Comparison of ENCODE assay signal across 11 cellular contexts in the genomic region with DNA sequence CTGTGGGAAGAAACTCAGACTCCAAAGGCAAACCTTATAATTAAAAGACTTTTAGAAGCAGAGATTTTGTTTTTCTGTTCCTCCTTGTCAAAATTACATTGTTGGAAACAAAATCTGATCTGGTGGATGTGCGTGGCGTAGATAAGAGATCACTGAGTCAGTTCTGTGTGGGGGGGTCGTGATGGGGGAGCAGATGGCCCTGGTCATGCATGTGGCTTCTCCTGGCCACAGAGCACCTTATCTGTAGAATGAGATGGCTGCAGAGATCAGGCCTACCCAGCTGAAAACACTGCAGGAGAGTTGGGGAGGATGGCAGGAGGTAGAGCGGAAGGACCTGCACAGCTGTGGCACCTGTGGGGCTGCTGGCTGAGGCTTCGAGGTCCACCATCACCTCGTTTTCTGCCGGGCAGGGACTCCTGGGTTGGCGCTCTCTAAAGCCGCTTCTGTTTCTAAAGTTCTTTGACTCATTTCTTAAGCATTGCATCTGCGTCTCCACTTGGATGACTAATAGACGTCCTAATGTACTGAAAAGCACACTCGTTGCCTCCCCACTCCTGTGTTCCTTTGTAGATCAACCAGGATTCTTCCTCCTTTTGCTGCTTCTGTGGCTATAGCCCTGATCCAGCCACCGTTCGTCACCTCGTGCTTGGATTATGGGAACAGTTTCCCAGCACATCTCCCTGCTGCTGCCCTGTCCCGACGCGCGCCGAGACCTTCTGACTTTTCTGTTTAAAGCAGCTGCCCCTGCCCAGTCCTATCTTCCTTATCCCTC.
DNase-seq lines count a peak whose midpoint lies in the region; ATAC-seq and TF ChIP-seq lines count a peak whose summit lies in the region.
"Had no signal": no experiment of that assay in that cellular context is flagged by ENCODE, and none has a peak within 500 bp of the region (broad histone marks: within the 10 kb centered on the region; RNA-seq: fewer than 3 reads in every experiment).

No MANE protein-coding gene starts in this region.

- peak; percentile 83 for DNase-seq in MCF 10A (ENCODE audit: unreplicated experiment)
- DNase-seq in breast epithelium (ENCODE audit: low spot score in 2 of 2), result no peak
- DNase-seq in adrenal gland, result peak in 5 of 7 donors; percentile 29 to 65 (median 44)
- peak; percentile 93 for DNase-seq in hepatic stellate cell (ENCODE audit: low spot score)
- DNase-seq in MM.1S, result no peak
- no peak for DNase-seq in activated gamma-delta T cell (lab: John Stamatoyannopoulos, UW)
- DNase-seq: activated CD4-positive, alpha-beta T cell treated with anti-CD3 and anti-CD28 coated beads, Interleukin-2, amount 10 ng/mL, durations not matched to agents 7 days and 5 days; activated naive CD8-positive, alpha-beta T cell treated with anti-CD3 and anti-CD28 coated beads, Interleukin-2, amount 10 ng/mL, durations not matched to agents 7 days and 5 days; SIG-M5 had no signal

- BruUV-seq in MCF 10A (replicated peaks; lab: Mats Ljungman, UMichigan), result TSS peak; percentile 89

- 74 to 89% (median 80%) methylated on average over 20 of the region's 20 CpGs for WGBS in adrenal gland, 4 donors

- no peak overlapping the region for H3K27ac ChIP-seq in breast epithelium
- no peak overlapping the region for H3K27ac ChIP-seq in adrenal gland
- H3K27ac ChIP-seq in MM.1S (ENCODE audit: low read length), result no peak overlapping the region

- H3K36me3 Mint-ChIP-seq in MCF 10A (ENCODE audit: insufficient read depth, unreplicated experiment), result no peaks in the 10 kb centered on the region
- H3K36me3 Mint-ChIP-seq: activated naive CD8-positive, alpha-beta T cell treated with anti-CD3 and anti-CD28 coated beads, Interleukin-2, amount 10 ng/mL, durations not matched to agents 7 days and 5 days had no signal

- H3K4me3 ChIP-seq in breast epithelium (no peak overlapping the region), adrenal gland (no peak overlapping the region), MM.1S (ENCODE audit: low read length) (no peak overlapping the region)

- no peaks in the 10 kb centered on the region for H4K20me1 ChIP-seq in MM.1S (ENCODE audit: insufficient read depth, low read length)

- no peak overlapping the region for H3K9ac ChIP-seq in MM.1S (ENCODE audit: low read length)

- H3K9me3 ChIP-seq in breast epithelium (no peaks in the 10 kb centered on the region), adrenal gland (replicated peaks in 1 of 3) (no peaks in the 10 kb centered on the region), MM.1S (replicated peaks; ENCODE audit: insufficient read depth, low read length) (no peaks in the 10 kb centered on the region)

- H3K27me3 Mint-ChIP-seq in MCF 10A (ENCODE audit: insufficient read depth, unreplicated experiment), result no peaks in the 10 kb centered on the region
- H3K27me3 Mint-ChIP-seq: activated naive CD8-positive, alpha-beta T cell treated with anti-CD3 and anti-CD28 coated beads, Interleukin-2, amount 10 ng/mL, durations not matched to agents 7 days and 5 days had no signal

- H3K79me2 ChIP-seq in MM.1S (ENCODE audit: low read length), result no peaks in the 10 kb centered on the region

- H3K27me3 ChIP-seq in breast epithelium (no peaks in the 10 kb centered on the region), adrenal gland (no peaks in the 10 kb centered on the region), MM.1S (replicated peaks; ENCODE audit: insufficient read depth, low read length) (peaks cover 90% of the 10 kb centered on the region)

- TF ChIP-seq POLR2A in breast epithelium (IDR thresholded peaks at IDR 0.05) (no peak), adrenal gland (IDR thresholded peaks at IDR 0.05) (no peak)

- ATAC-seq in HG02884 (IDR thresholded peaks at IDR 0.05; ENCODE audit: unreplicated experiment), result no peak
- ATAC-seq in HG02610 (IDR thresholded peaks at IDR 0.05; ENCODE audit: unreplicated experiment), result no peak

- TF ChIP-seq CTCF in MCF 10A (IDR thresholded peaks at IDR 0.05; ENCODE audit: unreplicated experiment) (no peak), breast epithelium (IDR thresholded peaks at IDR 0.05) (no peak), adrenal gland (IDR thresholded peaks at IDR 0.05) (no peak), MM.1S (IDR thresholded peaks at IDR 0.05; ENCODE audit: low read length) (no peak)

- no peak overlapping the region for H3K4me2 ChIP-seq in MM.1S (ENCODE audit: low read depth, low read length)

- intact Hi-C loops in MCF 10A (cut with micrococcal nuclease), result no loop called here
- intact Hi-C loops in breast epithelium (cut with DNase I; ENCODE audit: low total_unique reads), result no loop called here
- intact Hi-C loops in adrenal gland (cut with DNase I), result no loop called here

- POLR2A ChIA-PET in MCF 10A (lab: Yijun Ruan, JAX), result interaction anchor here (0.6 to 1.2 kb wide), 2 partner anchors 12 to 48 kb away, joined by 3 read pairs; no protein-coding TSS in a partner anchor

- no peaks in the 10 kb centered on the region for H3K36me3 ChIP-seq in breast epithelium
- no peaks in the 10 kb centered on the region for H3K36me3 ChIP-seq in adrenal gland (replicated peaks in 1 of 2)
- H3K36me3 ChIP-seq in MM.1S (replicated peaks; ENCODE audit: insufficient read depth, low read length), result no peaks in the 10 kb centered on the region

- peaks cover 46% of the 10 kb centered on the region for H3K4me1 Mint-ChIP-seq in MCF 10A (ENCODE audit: insufficient read depth, unreplicated experiment)
- H3K4me1 Mint-ChIP-seq: activated CD4-positive, alpha-beta T cell treated with anti-CD3 and anti-CD28 coated beads, Interleukin-2, amount 10 ng/mL, durations not matched to agents 7 days and 5 days had no signal

- peak overlapping the region; percentile 81 for H3K27ac Mint-ChIP-seq in MCF 10A (ENCODE audit: low read depth, unreplicated experiment)
- H3K27ac Mint-ChIP-seq: activated CD4-positive, alpha-beta T cell treated with anti-CD3 and anti-CD28 coated beads, Interleukin-2, amount 10 ng/mL, durations not matched to agents 7 days and 5 days; activated naive CD8-positive, alpha-beta T cell treated with anti-CD3 and anti-CD28 coated beads, Interleukin-2, amount 10 ng/mL, durations not matched to agents 7 days and 5 days had no signal

- H3K4me3 Mint-ChIP-seq in MCF 10A (ENCODE audit: unreplicated experiment), result peak overlapping the region; percentile 7
- H3K4me3 Mint-ChIP-seq: activated CD4-positive, alpha-beta T cell treated with anti-CD3 and anti-CD28 coated beads, Interleukin-2, amount 10 ng/mL, durations not matched to agents 7 days and 5 days; activated naive CD8-positive, alpha-beta T cell treated with anti-CD3 and anti-CD28 coated beads, Interleukin-2, amount 10 ng/mL, durations not matched to agents 7 days and 5 days had no signal

- H3K9me3 Mint-ChIP-seq in MCF 10A (ENCODE audit: unreplicated experiment), result no peaks in the 10 kb centered on the region
- H3K9me3 Mint-ChIP-seq: activated CD4-positive, alpha-beta T cell treated with anti-CD3 and anti-CD28 coated beads, Interleukin-2, amount 10 ng/mL, durations not matched to agents 7 days and 5 days; activated naive CD8-positive, alpha-beta T cell treated with anti-CD3 and anti-CD28 coated beads, Interleukin-2, amount 10 ng/mL, durations not matched to agents 7 days and 5 days had no signal

- no peaks in the 10 kb centered on the region for H3F3A ChIP-seq in MM.1S (ENCODE audit: insufficient read depth, low read length)

- H3K4me1 ChIP-seq in breast epithelium (no peaks in the 10 kb centered on the region), adrenal gland (replicated peaks in 1 of 2) (peaks cover 0 to 5% of the 10 kb centered on the region in 2 donors), MM.1S (ENCODE audit: low read length) (no peaks in the 10 kb centered on the region)

- no peak overlapping the region for H2AFZ ChIP-seq in MM.1S (ENCODE audit: low read length)

- CTCF ChIA-PET in MCF 10A (lab: Yijun Ruan, JAX), result interaction anchor here (0.6 kb wide), 2 partner anchors 612 to 1398 kb away, joined by 3 read pairs; no protein-coding TSS in a partner anchor

- no peaks in the 10 kb centered on the region for H3K9me2 ChIP-seq in MM.1S (replicated peaks; ENCODE audit: insufficient read depth, low read length)

Comparison
In these comparisons a context has a peak if more than half of its experiments do, and no peak if none do; other contexts are left out.
1. DNase-seq: peak in MCF 10A (single experiment), adrenal gland (5 of 7) and hepatic stellate cell (single experiment); none in breast epithelium (0 of 2), MM.1S (single experiment) and activated gamma-delta T cell (single experiment).